ENCODE assay signal across 32 cellular contexts in the genomic region with DNA sequence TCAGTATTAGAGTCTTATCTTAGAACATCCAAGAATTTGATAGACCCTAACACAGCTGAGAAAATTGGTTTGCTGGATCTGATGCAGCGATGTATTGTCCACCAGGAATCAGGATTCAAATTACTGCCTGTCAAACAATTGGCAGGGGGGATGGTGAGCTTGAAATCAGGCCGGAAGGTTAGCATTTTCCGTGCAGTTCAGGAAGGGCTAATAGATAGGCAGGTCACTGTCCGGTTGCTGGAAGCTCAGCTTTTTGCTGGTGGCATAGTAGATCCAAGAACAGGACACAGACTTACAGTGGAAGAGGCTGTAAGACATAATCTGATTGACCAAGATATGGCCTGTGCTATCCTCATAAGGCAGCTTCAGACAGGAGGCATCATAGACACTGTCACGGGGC.
DNase-seq lines count a peak whose midpoint lies in the region; ATAC-seq and TF ChIP-seq lines count a peak whose summit lies in the region.
"Had no signal": no experiment of that assay in that cellular context is flagged by ENCODE, and none has a peak within 500 bp of the region (broad histone marks: within the 10 kb centered on the region; RNA-seq: fewer than 3 reads in every experiment).

No MANE protein-coding gene starts in this region.

- no peak for TF ChIP-seq EP300 in sigmoid colon (IDR thresholded peaks at IDR 0.05)

- intact Hi-C loops in activated CD4-positive, alpha-beta memory T cell treated with anti-CD3 and anti-CD28 coated beads for 36 hours (cut with micrococcal nuclease) = no loop called here
- intact Hi-C loops in sigmoid colon (cut with DNase I) = no loop called here

- peaks cover 0 to 57% (median 14%) of the 10 kb centered on the region in 4 donors for H3K36me3 ChIP-seq in sigmoid colon

- peak overlapping the region in 3 of 4 donors; percentile 17 to 81 (median 77) for H3K27ac ChIP-seq in sigmoid colon
- H3K27ac ChIP-seq: foreskin keratinocyte, left lung, pancreas, tibial artery had no signal

- H3K9me3 ChIP-seq in sigmoid colon = no peaks in the 10 kb centered on the region
- H3K9me3 ChIP-seq: BLaER1 treated with 17β-estradiol and CSF1 and Interleukin-3, amounts not matched to agents 10 nM and 100 nM; left lung; MG63; pancreas; tibial artery had no signal

- no peaks in the 10 kb centered on the region for H3K27me3 Mint-ChIP-seq in activated naive CD4-positive, alpha-beta T cell treated with anti-CD3 and anti-CD28 coated beads, Interleukin-2, amount 10 ng/mL, durations not matched to agents 7 days and 5 days
- H3K27me3 Mint-ChIP-seq in activated CD4-positive, alpha-beta memory T cell treated with anti-CD3 and anti-CD28 coated beads for 36 hours = no peaks in the 10 kb centered on the region
- H3K27me3 Mint-ChIP-seq in glutamatergic neuron (ENCODE audit: unreplicated experiment) = peaks cover 1% of the 10 kb centered on the region
- H3K27me3 Mint-ChIP-seq: activated B cell treated with CpG ODN at 0.5 μM for 24 hours; activated naive CD8-positive, alpha-beta T cell treated with anti-CD3 and anti-CD28 coated beads, Interleukin-2, amount 10 ng/mL, durations not matched to agents 7 days and 5 days; IgD-negative memory B cell; naive thymus-derived CD4-positive, alpha-beta T cell had no signal

- no peaks in the 10 kb centered on the region for H3K27me3 ChIP-seq in sigmoid colon
- H3K27me3 ChIP-seq: BLaER1 treated with 17β-estradiol and CSF1 and Interleukin-3, amounts not matched to agents 10 nM and 100 nM; foreskin keratinocyte; left lung; MG63; pancreas; tibial artery had no signal

- no peak overlapping the region for H3K4me3 Mint-ChIP-seq in activated naive CD4-positive, alpha-beta T cell treated with anti-CD3 and anti-CD28 coated beads, Interleukin-2, amount 10 ng/mL, durations not matched to agents 7 days and 5 days
- H3K4me3 Mint-ChIP-seq in activated CD4-positive, alpha-beta memory T cell treated with anti-CD3 and anti-CD28 coated beads for 36 hours = no peak overlapping the region
- H3K4me3 Mint-ChIP-seq in glutamatergic neuron (ENCODE audit: unreplicated experiment) = no peak overlapping the region
- H3K4me3 Mint-ChIP-seq: activated B cell treated with CpG ODN at 0.5 μM for 24 hours; activated T-helper 1 cell treated with anti-CD3 and anti-CD28 coated beads, Interleukin-12 subunit alpha, Interleukin-12 subunit beta, Interleukin-2, Interleukin-4 antibody, amounts not matched to agents 30 ng/mL and 10 ng/mL and 1 ng/mL, durations not matched to agents 14 hours and 24 hours and 36 hours; IgD-negative memory B cell; mesothelial cell of epicardium; naive thymus-derived CD4-positive, alpha-beta T cell had no signal

- CTCF ChIA-PET in activated naive CD4-positive, alpha-beta T cell treated with anti-CD3 and anti-CD28 coated beads, Interleukin-2, amount 10 ng/mL, durations not matched to agents 7 days and 5 days (lab: Charles Lee) = interaction anchor here (1.3 kb wide), 1 partner anchor 140 kb away, joined by 3 read pairs; no protein-coding TSS in a partner anchor
- CTCF ChIA-PET in activated CD4-positive, alpha-beta memory T cell treated with anti-CD3 and anti-CD28 coated beads for 36 hours (lab: Charles Lee) = interaction anchor here (1.9 to 2.4 kb wide), 2 partner anchors 139 to 233 kb away, joined by 5 read pairs; no protein-coding TSS in a partner anchor

- TF ChIP-seq POLR2A in sigmoid colon (IDR thresholded peaks at IDR 0.05) = no peak

- peaks cover 0 to 66% (median 44%) of the 10 kb centered on the region in 4 donors for H3K4me1 ChIP-seq in sigmoid colon
- H3K4me1 ChIP-seq: pancreas had no signal

- no peak overlapping the region for H3K4me3 ChIP-seq in sigmoid colon
- H3K4me3 ChIP-seq: BLaER1 treated with 17β-estradiol and CSF1 and Interleukin-3, amounts not matched to agents 10 nM and 100 nM; left lung; MG63; pancreas; tibial artery had no signal

- POLR2A ChIA-PET in activated CD4-positive, alpha-beta memory T cell treated with anti-CD3 and anti-CD28 coated beads for 36 hours (lab: Charles Lee) = no interaction called here

- peaks cover 24% of the 10 kb centered on the region for H3K4me1 Mint-ChIP-seq in activated naive CD4-positive, alpha-beta T cell treated with anti-CD3 and anti-CD28 coated beads, Interleukin-2, amount 10 ng/mL, durations not matched to agents 7 days and 5 days
- peaks cover 59% of the 10 kb centered on the region for H3K4me1 Mint-ChIP-seq in activated CD4-positive, alpha-beta memory T cell treated with anti-CD3 and anti-CD28 coated beads for 36 hours (ENCODE audit: low read depth)
- H3K4me1 Mint-ChIP-seq in glutamatergic neuron (ENCODE audit: low read depth, unreplicated experiment) = no peaks in the 10 kb centered on the region
- H3K4me1 Mint-ChIP-seq: activated B cell treated with CpG ODN at 0.5 μM for 24 hours had no signal

- ATAC-seq in GM21447 (IDR thresholded peaks at IDR 0.05; ENCODE audit: unreplicated experiment) = no peak
- ATAC-seq: foreskin keratinocyte; HCT116; left lung; naive thymus-derived CD4-positive, alpha-beta T cell; right cardiac atrium had no signal

- H3K27ac Mint-ChIP-seq in activated naive CD4-positive, alpha-beta T cell treated with anti-CD3 and anti-CD28 coated beads, Interleukin-2, amount 10 ng/mL, durations not matched to agents 7 days and 5 days = peak overlapping the region; percentile 19
- peak overlapping the region; percentile 57 for H3K27ac Mint-ChIP-seq in activated CD4-positive, alpha-beta memory T cell treated with anti-CD3 and anti-CD28 coated beads for 36 hours
- H3K27ac Mint-ChIP-seq in glutamatergic neuron (ENCODE audit: unreplicated experiment) = peak overlapping the region; percentile 18
- H3K27ac Mint-ChIP-seq: activated B cell treated with CpG ODN at 0.5 μM for 24 hours, mesothelial cell of epicardium had no signal

- TF ChIP-seq CTCF in glutamatergic neuron (IDR thresholded peaks at IDR 0.05; ENCODE audit: partially characterized antibody, unreplicated experiment) (no peak), sigmoid colon (IDR thresholded peaks at IDR 0.05) (no peak)

- peaks cover 86% of the 10 kb centered on the region for H3K36me3 Mint-ChIP-seq in activated naive CD4-positive, alpha-beta T cell treated with anti-CD3 and anti-CD28 coated beads, Interleukin-2, amount 10 ng/mL, durations not matched to agents 7 days and 5 days
- H3K36me3 Mint-ChIP-seq in activated CD4-positive, alpha-beta memory T cell treated with anti-CD3 and anti-CD28 coated beads for 36 hours = peaks cover 56% of the 10 kb centered on the region
- H3K36me3 Mint-ChIP-seq in glutamatergic neuron (ENCODE audit: unreplicated experiment) = no peaks in the 10 kb centered on the region

- no peaks in the 10 kb centered on the region for H3K9me3 Mint-ChIP-seq in activated naive CD4-positive, alpha-beta T cell treated with anti-CD3 and anti-CD28 coated beads, Interleukin-2, amount 10 ng/mL, durations not matched to agents 7 days and 5 days
- no peaks in the 10 kb centered on the region for H3K9me3 Mint-ChIP-seq in activated CD4-positive, alpha-beta memory T cell treated with anti-CD3 and anti-CD28 coated beads for 36 hours
- peaks cover 2% of the 10 kb centered on the region for H3K9me3 Mint-ChIP-seq in glutamatergic neuron (ENCODE audit: unreplicated experiment)
- H3K9me3 Mint-ChIP-seq: activated B cell treated with CpG ODN at 0.5 μM for 24 hours; activated naive CD8-positive, alpha-beta T cell treated with anti-CD3 and anti-CD28 coated beads, Interleukin-2, amount 10 ng/mL, durations not matched to agents 7 days and 5 days; activated T-helper 1 cell treated with anti-CD3 and anti-CD28 coated beads, Interleukin-12 subunit alpha, Interleukin-12 subunit beta, Interleukin-2, Interleukin-4 antibody, amounts not matched to agents 30 ng/mL and 10 ng/mL and 1 ng/mL, durations not matched to agents 14 hours and 24 hours and 36 hours; IgD-negative memory B cell; mesothelial cell of epicardium; naive thymus-derived CD4-positive, alpha-beta T cell had no signal

- no peak for DNase-seq in activated naive CD4-positive, alpha-beta T cell treated with anti-CD3 and anti-CD28 coated beads, Interleukin-2, amount 10 ng/mL, durations not matched to agents 7 days and 5 days
- DNase-seq in activated naive CD4-positive, alpha-beta T cell treated with Interleukin-2 at 50 U/mL for 16 hours = no peak
- no peak for DNase-seq in activated CD4-positive, alpha-beta memory T cell treated with anti-CD3 and anti-CD28 coated beads for 36 hours
- DNase-seq in glutamatergic neuron (no peak), sigmoid colon (no peak), occipital lobe (lab: John Stamatoyannopoulos, UW) (no peak), kidney glomerular epithelial cell (lab: John Stamatoyannopoulos, UW) (no peak)
- DNase-seq: ACHN; activated B cell treated with CpG ODN at 0.5 μM for 24 hours; activated CD8-positive, alpha-beta memory T cell treated with anti-CD3 and anti-CD28 coated beads for 24 hours; activated naive CD8-positive, alpha-beta T cell treated with anti-CD3 and anti-CD28 coated beads, Interleukin-2, amount 10 ng/mL, durations not matched to agents 7 days and 5 days; effector CD8-positive, alpha-beta T cell; left lung; MG63; naive thymus-derived CD4-positive, alpha-beta T cell; NCI-H1417; NCI-H2107; NCI-H446; OCI-M1; pancreas; right cardiac atrium; stimulated activated CD4-positive, alpha-beta T cell treated with anti-CD3 and anti-CD28 coated beads, Interleukin-12 subunit alpha, Interleukin-12 subunit beta, amount 100 ng/mL, for 4 hours; stimulated activated CD4-positive, alpha-beta T cell treated with anti-CD3 and anti-CD28 coated beads, Interleukin-4, amount 100 ng/mL, for 24 hours; stimulated activated naive CD4-positive, alpha-beta T cell; tibial artery had no signal

- WGBS in sigmoid colon, 2 donors = 95 to 98% methylated on average over 5 of the region's 5 CpGs
